In the genomic region with DNA sequence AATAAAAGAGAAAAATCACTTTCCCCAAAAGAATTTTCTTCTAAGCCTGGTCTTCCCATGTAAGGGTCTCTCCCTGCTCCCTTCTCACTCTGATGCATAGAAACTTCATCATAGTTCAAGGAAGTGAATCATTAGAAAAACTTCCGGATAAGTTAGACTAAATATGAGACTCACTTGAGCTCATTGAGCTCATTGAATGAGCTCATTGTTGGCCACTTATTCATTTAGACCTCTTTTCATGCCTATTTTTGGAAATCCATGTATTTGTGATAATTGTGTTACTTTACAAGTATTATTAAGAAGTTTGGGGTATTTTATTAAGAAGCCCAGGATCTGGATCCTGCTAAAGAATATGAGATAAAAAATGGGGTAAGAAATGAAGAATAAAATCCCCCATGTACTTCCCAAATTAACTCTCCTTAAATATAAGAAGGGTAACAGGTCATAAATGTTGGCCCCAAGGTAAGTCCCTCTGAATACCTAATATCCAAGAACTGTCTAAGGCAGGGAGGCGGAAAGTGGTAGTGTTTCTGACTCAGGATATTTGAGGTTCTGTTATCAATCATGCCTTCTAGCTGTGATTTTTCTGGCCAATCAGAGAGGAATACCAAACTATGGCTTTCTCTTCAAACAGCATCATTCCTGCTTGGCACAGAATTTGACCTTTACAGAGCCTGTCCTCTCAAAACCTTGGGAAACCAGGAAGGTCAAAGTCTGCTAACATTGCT, we compare ENCODE assay signal across 14 cellular contexts.
DNase-seq lines count a peak whose midpoint lies in the region; ATAC-seq and TF ChIP-seq lines count a peak whose summit lies in the region.
"Had no signal": no experiment of that assay in that cellular context is flagged by ENCODE, and none has a peak within 500 bp of the region (broad histone marks: within the 10 kb centered on the region; RNA-seq: fewer than 3 reads in every experiment).

No MANE protein-coding gene starts in this region.

- DNase-seq in HFF-Myc (ENCODE audit: extremely low read depth, low read depth), result peak; percentile 32
- DNase-seq in amniotic epithelial cell (ENCODE audit: low read depth), result peak; percentile 74
- DNase-seq in foreskin fibroblast, result peak; percentile 69 to 82
- DNase-seq in thyroid gland, result no peak
- no peak for DNase-seq in Kasumi-1 (lab: John Stamatoyannopoulos, UW)
- DNase-seq in effector memory CD8-positive, alpha-beta T cell, result no peak
- DNase-seq in activated CD4-positive, alpha-beta T cell treated with anti-CD3 and anti-CD28 coated beads, Interleukin-2, amount 50 U/mL, for 4 hours, result no peak
- DNase-seq: activated CD4-positive, alpha-beta T cell treated with anti-CD3 and anti-CD28 coated beads, Interleukin-2, amount 10 ng/mL, durations not matched to agents 7 days and 5 days; effector CD4-positive, alpha-beta T cell; NCI-H1048; NCI-H69 had no signal

- TF ChIP-seq CTCF in HFF-Myc (IDR thresholded peaks at IDR 0.05; ENCODE audit: low read depth, low read length, missing control alignments), result no peak
- TF ChIP-seq CTCF in foreskin fibroblast (IDR thresholded peaks at IDR 0.05; ENCODE audit: low read depth, low read length), result no peak
- TF ChIP-seq CTCF in thyroid gland (IDR thresholded peaks at IDR 0.05), result no peak

- 71 to 77% methylated on average over 2 of the region's 2 CpGs for WGBS in thyroid gland, 2 donors

- H3K27me3 ChIP-seq in thyroid gland, result no peaks in the 10 kb centered on the region

- no peaks in the 10 kb centered on the region for H3K36me3 ChIP-seq in thyroid gland

- no peaks in the 10 kb centered on the region for H3K27me3 Mint-ChIP-seq in effector memory CD8-positive, alpha-beta T cell
- H3K27me3 Mint-ChIP-seq: activated CD4-positive, alpha-beta T cell treated with anti-CD3 and anti-CD28 coated beads, Interleukin-2, amount 10 ng/mL, durations not matched to agents 7 days and 5 days had no signal

- H3K9me3 Mint-ChIP-seq in effector memory CD8-positive, alpha-beta T cell, result no peaks in the 10 kb centered on the region
- H3K9me3 Mint-ChIP-seq: activated CD4-positive, alpha-beta T cell treated with anti-CD3 and anti-CD28 coated beads, Interleukin-2, amount 10 ng/mL, durations not matched to agents 7 days and 5 days; activated naive CD4-positive, alpha-beta T cell treated with anti-CD3 and anti-CD28 coated beads, Interleukin-2, amount 50 U/mL, for 24 hours had no signal

- no peak overlapping the region for H3K27ac Mint-ChIP-seq in effector memory CD8-positive, alpha-beta T cell
- H3K27ac Mint-ChIP-seq: activated CD4-positive, alpha-beta T cell treated with anti-CD3 and anti-CD28 coated beads, Interleukin-2, amount 10 ng/mL, durations not matched to agents 7 days and 5 days; activated naive CD4-positive, alpha-beta T cell treated with anti-CD3 and anti-CD28 coated beads, Interleukin-2, amount 50 U/mL, for 24 hours had no signal

- no peak for TF ChIP-seq POLR2A in thyroid gland (IDR thresholded peaks at IDR 0.05)

- intact Hi-C loops in thyroid gland (cut with DNase I), result no loop called here

- H3K9me3 ChIP-seq in thyroid gland, result no peaks in the 10 kb centered on the region

- peak overlapping the region; percentile 35 to 62 (median 47) for H3K27ac ChIP-seq in thyroid gland
- H3K27ac ChIP-seq: HL-60, skin epidermis had no signal

- ATAC-seq in effector memory CD8-positive, alpha-beta T cell (replicated peaks), result no peak

- peaks cover 2% of the 10 kb centered on the region for H3K36me3 Mint-ChIP-seq in effector memory CD8-positive, alpha-beta T cell (ENCODE audit: insufficient read depth)
- H3K36me3 Mint-ChIP-seq: activated naive CD4-positive, alpha-beta T cell treated with anti-CD3 and anti-CD28 coated beads, Interleukin-2, amount 50 U/mL, for 24 hours had no signal

- no peak overlapping the region for H3K4me3 ChIP-seq in HFF-Myc (replicated peaks; ENCODE audit: low read depth, low read length)
- H3K4me3 ChIP-seq in foreskin fibroblast (ENCODE audit: low read depth in 1 of 2, low read length in 2 of 2), result no peak overlapping the region
- no peak overlapping the region for H3K4me3 ChIP-seq in thyroid gland (replicated peaks in 1 of 3)
- H3K4me3 ChIP-seq: skin epidermis had no signal

- peaks cover 8 to 12% of the 10 kb centered on the region in 2 donors for H3K4me1 ChIP-seq in thyroid gland

- H3K4me1 Mint-ChIP-seq in effector memory CD8-positive, alpha-beta T cell (ENCODE audit: low read depth in 2 of 2), result no peaks in the 10 kb centered on the region
- H3K4me1 Mint-ChIP-seq: activated CD4-positive, alpha-beta T cell treated with anti-CD3 and anti-CD28 coated beads, Interleukin-2, amount 10 ng/mL, durations not matched to agents 7 days and 5 days; activated naive CD4-positive, alpha-beta T cell treated with anti-CD3 and anti-CD28 coated beads, Interleukin-2, amount 50 U/mL, for 24 hours had no signal

- no peak overlapping the region for H3K4me3 Mint-ChIP-seq in effector memory CD8-positive, alpha-beta T cell
- H3K4me3 Mint-ChIP-seq: activated CD4-positive, alpha-beta T cell treated with anti-CD3 and anti-CD28 coated beads, Interleukin-2, amount 10 ng/mL, durations not matched to agents 7 days and 5 days; activated naive CD4-positive, alpha-beta T cell treated with anti-CD3 and anti-CD28 coated beads, Interleukin-2, amount 50 U/mL, for 24 hours had no signal

Comparison
In these comparisons a context has a peak if more than half of its experiments do, and no peak if none do; other contexts are left out.
1. DNase-seq: peak in HFF-Myc (single experiment), amniotic epithelial cell (single experiment) and foreskin fibroblast (2 of 2); none in thyroid gland (0 of 2), Kasumi-1 (0 of 2), effector memory CD8-positive, alpha-beta T cell (0 of 3) and activated CD4-positive, alpha-beta T cell treated with anti-CD3 and anti-CD28 coated beads, Interleukin-2, amount 50 U/mL, for 4 hours (0 of 2).